In the genomic region with DNA sequence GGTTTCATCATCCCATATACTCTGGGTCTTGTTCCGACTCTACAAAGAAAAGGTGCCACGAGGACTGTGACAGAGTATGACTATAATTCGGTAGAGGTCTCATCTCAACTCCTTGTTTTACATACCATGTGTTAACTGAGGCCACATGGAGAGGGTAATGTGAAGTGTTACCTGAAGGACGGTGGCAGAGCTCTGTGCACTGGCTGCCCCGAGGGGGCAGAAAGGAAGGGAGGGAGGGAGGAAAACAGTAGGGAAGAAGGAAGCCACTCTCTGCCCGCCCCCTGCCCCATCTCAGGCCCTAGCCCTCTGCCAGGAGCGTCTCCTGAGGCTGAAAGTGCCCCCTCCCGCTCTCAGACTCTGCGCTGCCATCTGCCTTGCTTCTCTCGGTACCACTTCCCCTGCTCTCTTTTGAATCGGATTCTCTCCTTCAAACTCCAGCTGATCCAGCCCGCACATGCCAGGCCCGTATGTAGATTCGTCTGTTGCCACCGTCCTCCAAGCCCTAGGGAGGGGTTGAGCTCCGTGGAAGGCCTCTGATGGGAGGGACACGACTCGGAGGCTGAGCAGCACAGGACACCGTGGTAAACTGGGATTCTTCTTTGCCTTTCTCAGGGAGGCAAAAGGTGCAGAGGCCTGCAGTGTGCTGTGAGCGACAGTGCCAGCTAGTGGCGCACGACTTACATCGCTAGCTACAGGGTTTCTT, we compare ENCODE assay signal across 8 cellular contexts.
DNase-seq lines count a peak whose midpoint lies in the region; ATAC-seq and TF ChIP-seq lines count a peak whose summit lies in the region.

No MANE protein-coding gene starts in this region.

- H3K4me3 Mint-ChIP-seq in Caco-2 (ENCODE audit: unreplicated experiment) (peak overlapping the region; percentile 61), neural progenitor cell (peak overlapping the region; percentile 83)
- H3K4me3 Mint-ChIP-seq in activated T-helper 1 cell treated with anti-CD3 and anti-CD28 coated beads, Interleukin-12 subunit alpha, Interleukin-12 subunit beta, Interleukin-2, Interleukin-4 antibody, amounts not matched to agents 30 ng/mL and 10 ng/mL and 1 ng/mL, durations not matched to agents 14 hours and 24 hours and 36 hours, result peak overlapping the region; percentile 83

- H3K36me3 Mint-ChIP-seq in Caco-2 (ENCODE audit: insufficient read depth, unreplicated experiment) (no peaks in the 10 kb centered on the region), neural progenitor cell (no peaks in the 10 kb centered on the region)
- no peaks in the 10 kb centered on the region for H3K36me3 Mint-ChIP-seq in activated T-helper 1 cell treated with anti-CD3 and anti-CD28 coated beads, Interleukin-12 subunit alpha, Interleukin-12 subunit beta, Interleukin-2, Interleukin-4 antibody, amounts not matched to agents 30 ng/mL and 10 ng/mL and 1 ng/mL, durations not matched to agents 14 hours and 24 hours and 36 hours (ENCODE audit: low read depth)

- H3K27ac ChIP-seq in OCI-LY3 (ENCODE audit: low read length) (no peak overlapping the region), neural progenitor cell (no peak overlapping the region)

- H2AFZ ChIP-seq in OCI-LY3 (ENCODE audit: low read depth, low read length), result peak overlapping the region; percentile 73; the same call in 1 of the 2 replicates
- H2AFZ ChIP-seq in neural progenitor cell (replicated peaks), result peak overlapping the region; percentile 98

- peak; percentile 77 to 91 for TF ChIP-seq CTCF in Caco-2 (IDR thresholded peaks at IDR 0.05; ENCODE audit: insufficient read depth in 1 of 2, low read depth in 1 of 2, low read length in 1 of 2, severe bottlenecking in 1 of 2, unreplicated experiment in 1 of 2)
- TF ChIP-seq CTCF in OCI-LY3 (IDR thresholded peaks at IDR 0.05; ENCODE audit: low read depth, low read length), result peak; percentile 44
- peak; percentile 37 for TF ChIP-seq CTCF in fibroblast of villous mesenchyme (IDR thresholded peaks at IDR 0.05; ENCODE audit: insufficient read depth, low read depth, low read length)
- peak; percentile 70 for TF ChIP-seq CTCF in neural progenitor cell (IDR thresholded peaks at IDR 0.05)

- H3K4me2 ChIP-seq in OCI-LY3 (ENCODE audit: low read length) (peak overlapping the region; percentile 82), neural progenitor cell (peak overlapping the region; percentile 68)

- H3K9me3 Mint-ChIP-seq in Caco-2 (ENCODE audit: unreplicated experiment), result peaks cover 23% of the 10 kb centered on the region
- H3K9me3 Mint-ChIP-seq in activated T-helper 1 cell treated with anti-CD3 and anti-CD28 coated beads, Interleukin-12 subunit alpha, Interleukin-12 subunit beta, Interleukin-2, Interleukin-4 antibody, amounts not matched to agents 30 ng/mL and 10 ng/mL and 1 ng/mL, durations not matched to agents 14 hours and 24 hours and 36 hours, result peaks cover 19% of the 10 kb centered on the region
- H3K9me3 Mint-ChIP-seq in neural progenitor cell, result peaks cover 14% of the 10 kb centered on the region

- H3K36me3 ChIP-seq in Caco-2 (ENCODE audit: control insufficient read depth, insufficient read depth, low read length) (no peaks in the 10 kb centered on the region), OCI-LY3 (replicated peaks; ENCODE audit: low read depth, low read length) (no peaks in the 10 kb centered on the region), neural progenitor cell (peaks cover 7% of the 10 kb centered on the region)

- H3K9me3 ChIP-seq in Caco-2 (peaks cover 9% of the 10 kb centered on the region; the same call in 1 of the 2 replicates), OCI-LY3 (ENCODE audit: insufficient read depth, low read length) (no peaks in the 10 kb centered on the region), neural progenitor cell (ENCODE audit: low read depth) (no peaks in the 10 kb centered on the region)

- H3K79me2 ChIP-seq in OCI-LY3 (ENCODE audit: low read length), result no peaks in the 10 kb centered on the region
- H3K79me2 ChIP-seq in neural progenitor cell (ENCODE audit: low read depth), result no peaks in the 10 kb centered on the region

- ATAC-seq in HG02759 (IDR thresholded peaks at IDR 0.05; ENCODE audit: unreplicated experiment), result peak; percentile 88
- peak; percentile 98 for ATAC-seq in stimulated activated naive CD8-positive, alpha-beta T cell treated with anti-CD3 and anti-CD28 coated beads, Interleukin-15, Interleukin-2, amounts not matched to agents 100 U/mL and 50 U/mL, for 24 hours
- ATAC-seq in HG02798 (IDR thresholded peaks at IDR 0.05; ENCODE audit: poor library complexity, unreplicated experiment), result no peak

- no peaks in the 10 kb centered on the region for H3F3A ChIP-seq in neural progenitor cell (ENCODE audit: low read depth)

- H3K4me3 ChIP-seq in Caco-2 (ENCODE audit: low read depth, low read length) (no peak overlapping the region), OCI-LY3 (ENCODE audit: low read length) (peak overlapping the region; percentile 65), fibroblast of villous mesenchyme (ENCODE audit: low read depth, low read length) (no peak overlapping the region), neural progenitor cell (peak overlapping the region; percentile 21)

- H3K27me3 Mint-ChIP-seq in Caco-2 (ENCODE audit: insufficient read depth, unreplicated experiment), result peaks cover 3% of the 10 kb centered on the region
- peaks cover 7% of the 10 kb centered on the region for H3K27me3 Mint-ChIP-seq in activated T-helper 1 cell treated with anti-CD3 and anti-CD28 coated beads, Interleukin-12 subunit alpha, Interleukin-12 subunit beta, Interleukin-2, Interleukin-4 antibody, amounts not matched to agents 30 ng/mL and 10 ng/mL and 1 ng/mL, durations not matched to agents 14 hours and 24 hours and 36 hours (ENCODE audit: insufficient read depth)
- peaks cover 3% of the 10 kb centered on the region for H3K27me3 Mint-ChIP-seq in neural progenitor cell (ENCODE audit: insufficient read depth, low read depth)

- DNase-seq in Caco-2, result peak; percentile 70 to 84
- DNase-seq in activated T-helper 1 cell treated with anti-CD3 and anti-CD28 coated beads, Interleukin-12 subunit alpha, Interleukin-12 subunit beta, Interleukin-2, Interleukin-4 antibody, amounts not matched to agents 30 ng/mL and 10 ng/mL and 1 ng/mL, durations not matched to agents 14 hours and 24 hours and 36 hours (ENCODE audit: low spot score), result peak; percentile 51
- DNase-seq in fibroblast of villous mesenchyme (ENCODE audit: low read depth), result peak; percentile 21
- peak; percentile 88 for DNase-seq in neural progenitor cell (ENCODE audit: low spot score)
- peak; percentile 60 for DNase-seq in stimulated activated naive CD8-positive, alpha-beta T cell treated with anti-CD3 and anti-CD28 coated beads, Interleukin-15, Interleukin-2, amounts not matched to agents 100 U/mL and 50 U/mL, for 24 hours

- peaks cover 11% of the 10 kb centered on the region for H3K4me1 Mint-ChIP-seq in Caco-2 (ENCODE audit: low read depth, unreplicated experiment)
- peaks cover 10% of the 10 kb centered on the region for H3K4me1 Mint-ChIP-seq in activated T-helper 1 cell treated with anti-CD3 and anti-CD28 coated beads, Interleukin-12 subunit alpha, Interleukin-12 subunit beta, Interleukin-2, Interleukin-4 antibody, amounts not matched to agents 30 ng/mL and 10 ng/mL and 1 ng/mL, durations not matched to agents 14 hours and 24 hours and 36 hours (ENCODE audit: low read depth)
- peaks cover 9% of the 10 kb centered on the region for H3K4me1 Mint-ChIP-seq in neural progenitor cell

- H4K20me1 ChIP-seq in OCI-LY3 (ENCODE audit: insufficient read depth, low read length) (no peaks in the 10 kb centered on the region), neural progenitor cell (ENCODE audit: low read depth) (no peaks in the 10 kb centered on the region)

- POLR2A ChIA-PET in Caco-2 (lab: Charles Lee), result interaction anchor here (0.6 kb wide), 2 partner anchors 84 to 150 kb away, joined by 3 to 4 read pairs; no protein-coding TSS in a partner anchor

- H3K4me1 ChIP-seq in Caco-2 (peaks cover 5% of the 10 kb centered on the region; the same call in 1 of the 2 replicates), OCI-LY3 (ENCODE audit: low read length) (no peaks in the 10 kb centered on the region), neural progenitor cell (no peaks in the 10 kb centered on the region)

- BruUV-seq in Caco-2 (replicated peaks; lab: Mats Ljungman, UMichigan), result no TSS peak

- peak overlapping the region; percentile 51 for H3K27ac Mint-ChIP-seq in Caco-2 (ENCODE audit: unreplicated experiment)
- peak overlapping the region; percentile 67 for H3K27ac Mint-ChIP-seq in activated T-helper 1 cell treated with anti-CD3 and anti-CD28 coated beads, Interleukin-12 subunit alpha, Interleukin-12 subunit beta, Interleukin-2, Interleukin-4 antibody, amounts not matched to agents 30 ng/mL and 10 ng/mL and 1 ng/mL, durations not matched to agents 14 hours and 24 hours and 36 hours
- peak overlapping the region; percentile 99 for H3K27ac Mint-ChIP-seq in neural progenitor cell

- CTCF ChIA-PET in Caco-2 (lab: Charles Lee), result interaction anchor here (0.6 to 1.9 kb wide), 18 partner anchors 16 to 931 kb away, joined by 3 to 27 read pairs (median 5); no protein-coding TSS in a partner anchor

- intact Hi-C loops in Caco-2 (cut with micrococcal nuclease; ENCODE audit: unreplicated experiment), result loop anchor here (1.0 to 5.0 kb wide), 6 partner anchors 52 to 425 kb away; no protein-coding TSS in a partner anchor
- intact Hi-C loops in activated T-helper 1 cell treated with anti-CD3 and anti-CD28 coated beads, Interleukin-12 subunit alpha, Interleukin-12 subunit beta, Interleukin-2, Interleukin-4 antibody, amounts not matched to agents 30 ng/mL and 10 ng/mL and 1 ng/mL, durations not matched to agents 14 hours and 24 hours and 36 hours (cut with micrococcal nuclease), result loop anchor here (1.0 to 5.0 kb wide), 5 partner anchors 51 to 239 kb away; a partner anchor contains a TSS

- H3K27me3 ChIP-seq in Caco-2 (replicated peaks; ENCODE audit: control insufficient read depth, insufficient read depth, low read length) (no peaks in the 10 kb centered on the region), OCI-LY3 (ENCODE audit: low read depth, low read length) (no peaks in the 10 kb centered on the region), neural progenitor cell (no peaks in the 10 kb centered on the region)

- H3K9ac ChIP-seq in OCI-LY3 (ENCODE audit: low read length) (no peak overlapping the region), neural progenitor cell (no peak overlapping the region)

Comparison
In these comparisons a context has a peak if more than half of its experiments do, and no peak if none do; other contexts are left out.
1. DNase-seq: peak in every context shown above with its lines; median percentile 88 in neural progenitor cell; 77 in Caco-2; 60 in stimulated activated naive CD8-positive, alpha-beta T cell treated with anti-CD3 and anti-CD28 coated beads, Interleukin-15, Interleukin-2, amounts not matched to agents 100 U/mL and 50 U/mL, for 24 hours; 51 in activated T-helper 1 cell treated with anti-CD3 and anti-CD28 coated beads, Interleukin-12 subunit alpha, Interleukin-12 subunit beta, Interleukin-2, Interleukin-4 antibody, amounts not matched to agents 30 ng/mL and 10 ng/mL and 1 ng/mL, durations not matched to agents 14 hours and 24 hours and 36 hours; 21 in fibroblast of villous mesenchyme.
2. H3K4me3 ChIP-seq: peak in OCI-LY3 (single experiment) and neural progenitor cell (single experiment); none in Caco-2 (single experiment) and fibroblast of villous mesenchyme (single experiment).
3. Peak in every context shown above with its lines, with median percentiles within 50 percentile points of each other: H3K27ac Mint-ChIP-seq, H3K4me3 Mint-ChIP-seq and CTCF ChIP-seq.